38 cellular contexts compared by ENCODE assay signal in the genomic region with DNA sequence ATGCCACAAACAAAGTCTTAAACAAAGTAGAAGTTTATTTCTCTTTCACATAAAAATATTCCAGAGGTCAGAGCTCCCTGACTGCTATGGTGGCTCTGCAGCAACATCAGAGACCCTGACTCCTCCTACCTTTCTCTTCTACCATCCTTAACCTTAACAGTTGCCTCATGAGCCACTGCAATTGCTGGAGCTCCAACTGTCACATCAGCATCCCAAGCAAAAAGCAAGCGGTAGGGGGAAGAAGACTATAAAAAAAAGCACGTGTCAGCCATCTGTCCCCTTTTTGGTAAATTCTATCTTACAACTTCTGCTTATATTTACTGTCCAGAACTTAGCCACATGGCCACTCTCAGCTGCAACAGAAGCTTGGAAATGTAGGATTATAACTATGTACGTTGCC.
"Had no signal": no experiment of that assay in that cellular context is flagged by ENCODE, and none has a peak within 500 bp of the region (broad histone marks: within the 10 kb centered on the region; RNA-seq: fewer than 3 reads in every experiment).

No MANE protein-coding gene starts in this region.

- H3K9me3 ChIP-seq: ascending aorta had no signal

- H3K4me3 ChIP-seq: ascending aorta, cardiac muscle cell had no signal

- H3K27ac Mint-ChIP-seq: activated CD4-positive, alpha-beta memory T cell treated with anti-CD3 and anti-CD28 coated beads, Interleukin-2, amount 10 ng/mL, durations not matched to agents 7 days and 5 days; activated CD4-positive, alpha-beta T cell treated with anti-CD3 and anti-CD28 coated beads for 36 hours; activated CD4-positive, alpha-beta T cell treated with anti-CD3 and anti-CD28 coated beads, Interleukin-2, amount 10 ng/mL, durations not matched to agents 7 days and 5 days; activated CD8-positive, alpha-beta memory T cell treated with anti-CD3 and anti-CD28 coated beads, Interleukin-2, amount 10 ng/mL, durations not matched to agents 7 days and 5 days; activated CD8-positive, alpha-beta T cell treated with anti-CD3 and anti-CD28 coated beads, Interleukin-2, amount 10 ng/mL, durations not matched to agents 7 days and 5 days; activated naive CD4-positive, alpha-beta T cell treated with anti-CD3 and anti-CD28 coated beads, Interleukin-2, amount 10 ng/mL, durations not matched to agents 7 days and 5 days; activated naive CD4-positive, alpha-beta T cell treated with anti-CD3 and anti-CD28 coated beads, Interleukin-2, amount 50 U/mL, for 24 hours; activated naive CD8-positive, alpha-beta T cell; activated naive CD8-positive, alpha-beta T cell treated with anti-CD3 and anti-CD28 coated beads, Interleukin-2, amount 10 ng/mL, durations not matched to agents 7 days and 5 days; activated naive CD8-positive, alpha-beta T cell treated with anti-CD3 and anti-CD28 coated beads, Interleukin-2, amount 50 U/mL, for 24 hours; activated T-cell treated with anti-CD3 and anti-CD28 coated beads, Interleukin-2, amount 50 U/mL, for 24 hours; activated T-helper 2 cell treated with anti-CD3 and anti-CD28 coated beads, Interferon-gamma antibody, Interleukin-2, Interleukin-4, amounts not matched to agents 10 μg/mL and 5 μg/mL and 100 μg/mL, durations not matched to agents 14 hours and 24 hours and 36 hours; brain; T-helper 1 cell treated with Interleukin-12 subunit alpha and Interleukin-12 subunit beta and Interleukin-4 antibody, amounts not matched to agents 30 μg/mL and 1 μg/mL, for 36 hours; T-helper 2 cell treated with Interferon-gamma antibody and Interleukin-4, amounts not matched to agents 5 μg/mL and 100 μg/mL, for 36 hours had no signal

- DNase-seq: activated CD4-positive, alpha-beta memory T cell treated with anti-CD3 and anti-CD28 coated beads, Interleukin-2, amount 10 ng/mL, durations not matched to agents 7 days and 5 days; activated CD4-positive, alpha-beta T cell treated with anti-CD3 and anti-CD28 coated beads for 1 hour; activated CD4-positive, alpha-beta T cell treated with anti-CD3 and anti-CD28 coated beads for 36 hours; activated CD4-positive, alpha-beta T cell treated with anti-CD3 and anti-CD28 coated beads for 48 hours; activated CD4-positive, alpha-beta T cell treated with anti-CD3 and anti-CD28 coated beads, Interleukin-2, amount 10 ng/mL, durations not matched to agents 7 days and 5 days; activated CD4-positive, alpha-beta T cell treated with anti-CD3 and anti-CD28 coated beads, Interleukin-2, amount 50 U/mL, for 48 hours; activated CD4-positive, CD25-positive, alpha-beta regulatory T cell; activated CD8-positive, alpha-beta memory T cell treated with anti-CD3 and anti-CD28 coated beads for 24 hours; activated CD8-positive, alpha-beta memory T cell treated with anti-CD3 and anti-CD28 coated beads, Interleukin-2, amount 10 ng/mL, durations not matched to agents 7 days and 5 days; activated CD8-positive, alpha-beta memory T cell treated with anti-CD3 and anti-CD28 coated beads, Interleukin-2, amount 50 U/mL, for 48 hours; activated CD8-positive, alpha-beta T cell treated with anti-CD3 and anti-CD28 coated beads, Interleukin-2, amount 10 ng/mL, durations not matched to agents 7 days and 5 days; activated effector memory CD4-positive, alpha-beta T cell treated with Interleukin-2 at 50 U/mL for 16 hours; activated gamma-delta T cell; activated naive CD4-positive, alpha-beta T cell treated with anti-CD3 and anti-CD28 coated beads, Interleukin-2, amount 10 ng/mL, durations not matched to agents 7 days and 5 days; activated naive CD4-positive, alpha-beta T cell treated with Interleukin-2 at 50 U/mL for 16 hours; activated naive CD8-positive, alpha-beta T cell treated with anti-CD3 and anti-CD28 coated beads, Interleukin-2, amount 10 ng/mL, durations not matched to agents 7 days and 5 days; activated naive CD8-positive, alpha-beta T cell treated with anti-CD3 and anti-CD28 coated beads, Interleukin-2, amount 50 U/mL, for 24 hours; activated T-cell treated with anti-CD3 and anti-CD28 coated beads, Interleukin-2, amount 50 U/mL, for 24 hours; activated T-cell treated with anti-CD3 and anti-CD28 coated beads, Interleukin-2, amount 50 U/mL, for 48 hours; amygdala; anterior cingulate cortex; caudate nucleus; cerebellar nuclear complex; T-helper 2 cell; T-helper 9 cell had no signal

- H3K4me1 Mint-ChIP-seq: activated CD4-positive, alpha-beta T cell treated with anti-CD3 and anti-CD28 coated beads for 36 hours; activated CD4-positive, alpha-beta T cell treated with anti-CD3 and anti-CD28 coated beads, Interleukin-2, amount 10 ng/mL, durations not matched to agents 7 days and 5 days; activated naive CD4-positive, alpha-beta T cell treated with anti-CD3 and anti-CD28 coated beads, Interleukin-2, amount 10 ng/mL, durations not matched to agents 7 days and 5 days; activated naive CD4-positive, alpha-beta T cell treated with anti-CD3 and anti-CD28 coated beads, Interleukin-2, amount 50 U/mL, for 24 hours; activated naive CD8-positive, alpha-beta T cell treated with anti-CD3 and anti-CD28 coated beads, Interleukin-2, amount 10 ng/mL, durations not matched to agents 7 days and 5 days; brain; central memory CD8-positive, alpha-beta T cell had no signal

- ATAC-seq: activated CD4-positive, alpha-beta T cell treated with anti-CD3 and anti-CD28 coated beads for 36 hours; activated CD4-positive, CD25-positive, alpha-beta regulatory T cell treated with anti-CD3 and anti-CD28 coated beads, Interleukin-2, amount 50 U/mL, for 24 hours; activated CD8-positive, alpha-beta memory T cell treated with anti-CD3 and anti-CD28 coated beads, Interleukin-2, amount 10 ng/mL, durations not matched to agents 7 days and 5 days; activated CD8-positive, alpha-beta T cell treated with anti-CD3 and anti-CD28 coated beads, Interleukin-2, amount 10 ng/mL, durations not matched to agents 7 days and 5 days; activated naive CD8-positive, alpha-beta T cell treated with anti-CD3 and anti-CD28 coated beads, Interleukin-2, amount 50 U/mL, for 24 hours had no signal

- H3K4me3 Mint-ChIP-seq: activated CD4-positive, alpha-beta memory T cell treated with anti-CD3 and anti-CD28 coated beads, Interleukin-2, amount 10 ng/mL, durations not matched to agents 7 days and 5 days; activated CD4-positive, alpha-beta T cell treated with anti-CD3 and anti-CD28 coated beads for 36 hours; activated CD4-positive, alpha-beta T cell treated with anti-CD3 and anti-CD28 coated beads, Interleukin-2, amount 10 ng/mL, durations not matched to agents 7 days and 5 days; activated CD8-positive, alpha-beta memory T cell treated with anti-CD3 and anti-CD28 coated beads, Interleukin-2, amount 10 ng/mL, durations not matched to agents 7 days and 5 days; activated CD8-positive, alpha-beta T cell treated with anti-CD3 and anti-CD28 coated beads, Interleukin-2, amount 10 ng/mL, durations not matched to agents 7 days and 5 days; activated naive CD4-positive, alpha-beta T cell treated with anti-CD3 and anti-CD28 coated beads, Interleukin-2, amount 10 ng/mL, durations not matched to agents 7 days and 5 days; activated naive CD4-positive, alpha-beta T cell treated with anti-CD3 and anti-CD28 coated beads, Interleukin-2, amount 50 U/mL, for 24 hours; activated naive CD8-positive, alpha-beta T cell; activated naive CD8-positive, alpha-beta T cell treated with anti-CD3 and anti-CD28 coated beads, Interleukin-2, amount 10 ng/mL, durations not matched to agents 7 days and 5 days; activated naive CD8-positive, alpha-beta T cell treated with anti-CD3 and anti-CD28 coated beads, Interleukin-2, amount 50 U/mL, for 24 hours; activated T-cell treated with anti-CD3 and anti-CD28 coated beads, Interleukin-2, amount 50 U/mL, for 24 hours; brain; central memory CD8-positive, alpha-beta T cell; T-helper 1 cell treated with Interleukin-12 subunit alpha and Interleukin-12 subunit beta and Interleukin-4 antibody, amounts not matched to agents 30 μg/mL and 1 μg/mL, for 36 hours; T-helper 2 cell treated with Interferon-gamma antibody and Interleukin-4, amounts not matched to agents 5 μg/mL and 100 μg/mL, for 36 hours had no signal

- H3K9me3 Mint-ChIP-seq: activated CD4-positive, alpha-beta memory T cell treated with anti-CD3 and anti-CD28 coated beads, Interleukin-2, amount 10 ng/mL, durations not matched to agents 7 days and 5 days; activated CD4-positive, alpha-beta T cell treated with anti-CD3 and anti-CD28 coated beads, Interleukin-2, amount 10 ng/mL, durations not matched to agents 7 days and 5 days; activated naive CD4-positive, alpha-beta T cell treated with anti-CD3 and anti-CD28 coated beads, Interleukin-2, amount 10 ng/mL, durations not matched to agents 7 days and 5 days; activated naive CD4-positive, alpha-beta T cell treated with anti-CD3 and anti-CD28 coated beads, Interleukin-2, amount 50 U/mL, for 24 hours; activated naive CD8-positive, alpha-beta T cell treated with anti-CD3 and anti-CD28 coated beads, Interleukin-2, amount 10 ng/mL, durations not matched to agents 7 days and 5 days; activated naive CD8-positive, alpha-beta T cell treated with anti-CD3 and anti-CD28 coated beads, Interleukin-2, amount 50 U/mL, for 24 hours; activated T-cell treated with anti-CD3 and anti-CD28 coated beads, Interleukin-2, amount 50 U/mL, for 24 hours; activated T-helper 2 cell treated with anti-CD3 and anti-CD28 coated beads, Interferon-gamma antibody, Interleukin-2, Interleukin-4, amounts not matched to agents 10 μg/mL and 5 μg/mL and 100 μg/mL, durations not matched to agents 14 hours and 24 hours and 36 hours; central memory CD8-positive, alpha-beta T cell; T-helper 1 cell treated with Interleukin-12 subunit alpha and Interleukin-12 subunit beta and Interleukin-4 antibody, amounts not matched to agents 30 μg/mL and 1 μg/mL, for 36 hours; T-helper 2 cell treated with Interferon-gamma antibody and Interleukin-4, amounts not matched to agents 5 μg/mL and 100 μg/mL, for 36 hours had no signal

- H3K27ac ChIP-seq: ascending aorta, cardiac muscle cell, VCaP had no signal

- FAIRE-seq: bronchial epithelial cell, TTC549 had no signal

- H3K36me3 ChIP-seq: ascending aorta, cardiac muscle cell had no signal

- H3K36me3 Mint-ChIP-seq: activated CD8-positive, alpha-beta memory T cell treated with anti-CD3 and anti-CD28 coated beads, Interleukin-2, amount 10 ng/mL, durations not matched to agents 7 days and 5 days; activated naive CD4-positive, alpha-beta T cell treated with anti-CD3 and anti-CD28 coated beads, Interleukin-2, amount 10 ng/mL, durations not matched to agents 7 days and 5 days; activated naive CD4-positive, alpha-beta T cell treated with anti-CD3 and anti-CD28 coated beads, Interleukin-2, amount 50 U/mL, for 24 hours; activated naive CD8-positive, alpha-beta T cell; activated naive CD8-positive, alpha-beta T cell treated with anti-CD3 and anti-CD28 coated beads, Interleukin-2, amount 10 ng/mL, durations not matched to agents 7 days and 5 days; brain had no signal

- H3K4me1 ChIP-seq: ascending aorta had no signal

- H3K27me3 ChIP-seq: ascending aorta had no signal
